8 cellular contexts compared by ENCODE assay signal in genomic region chr12:112939761-112940357, GRCh38. TPM values are rescaled to one million over a fixed set of nuclear protein-coding genes. Genes with fewer than 3 reads are reported as not detected.
DNase-seq lines count a peak whose midpoint lies in the region; ATAC-seq and TF ChIP-seq lines count a peak whose summit lies in the region.

No MANE protein-coding gene starts in this region.

- TF ChIP-seq CTCF in heart right ventricle (IDR thresholded peaks at IDR 0.05): no peak
- no peak for TF ChIP-seq CTCF in right atrium auricular region (IDR thresholded peaks at IDR 0.05)
- TF ChIP-seq CTCF in upper lobe of left lung (IDR thresholded peaks at IDR 0.05): no peak

- H3K9me3 ChIP-seq in heart right ventricle (peaks cover 0 to 5% (median 0%) of the 10 kb centered on the region in 11 donors), right atrium auricular region (no peaks in the 10 kb centered on the region), upper lobe of left lung (no peaks in the 10 kb centered on the region)

- TF ChIP-seq EP300 in upper lobe of left lung (IDR thresholded peaks at IDR 0.05): no peak

- H3K4me3 ChIP-seq in heart right ventricle: peak overlapping the region in 9 of 10 donors; percentile 53 to 88 (median 68)
- peak overlapping the region in 1 of 2 donors; percentile 21 for H3K4me3 ChIP-seq in right atrium auricular region
- H3K4me3 ChIP-seq in upper lobe of left lung: peak overlapping the region in 3 of 4 donors; percentile 65 to 83 (median 68)

- H3K27ac ChIP-seq in heart right ventricle (peak overlapping the region in 3 of 10 donors; percentile 34 to 92 (median 46)), right atrium auricular region (no peak overlapping the region), upper lobe of left lung (peak overlapping the region in 1 of 4 donors; percentile 88)

- no peak for DNase-seq in heart right ventricle
- DNase-seq in right atrium auricular region (ENCODE audit: low spot score): no peak
- DNase-seq in activated T-helper 2 cell treated with anti-CD3 and anti-CD28 coated beads, Interferon-gamma antibody, Interleukin-2, Interleukin-4, amounts not matched to agents 10 μg/mL and 5 μg/mL and 100 μg/mL, durations not matched to agents 14 hours and 24 hours and 36 hours (ENCODE audit: low spot score): peak; percentile 14
- DNase-seq in upper lobe of left lung: no peak
- no peak for DNase-seq in stimulated activated CD4-positive, alpha-beta T cell treated with anti-CD3 and anti-CD28 coated beads, Interleukin-15, amount 100 ng/mL, for 24 hours
- no peak for DNase-seq in SHP77 treated with DMSO at 0.1 percent for 48 hours (lab: John Stamatoyannopoulos, UW)

- peak overlapping the region; percentile 80 for H3K27ac Mint-ChIP-seq in activated T-helper 2 cell treated with anti-CD3 and anti-CD28 coated beads, Interferon-gamma antibody, Interleukin-2, Interleukin-4, amounts not matched to agents 10 μg/mL and 5 μg/mL and 100 μg/mL, durations not matched to agents 14 hours and 24 hours and 36 hours

- H3K36me3 ChIP-seq in heart right ventricle: peaks cover 0 to 40% (median 11%) of the 10 kb centered on the region in 9 donors
- H3K36me3 ChIP-seq in right atrium auricular region: no peaks in the 10 kb centered on the region
- peaks cover 0 to 26% (median 9%) of the 10 kb centered on the region in 4 donors for H3K36me3 ChIP-seq in upper lobe of left lung

- H3K4me1 ChIP-seq in heart right ventricle (peaks cover 4 to 27% (median 14%) of the 10 kb centered on the region in 9 donors), right atrium auricular region (peaks cover 0 to 22% of the 10 kb centered on the region in 2 donors), upper lobe of left lung (peaks cover 17 to 28% (median 20%) of the 10 kb centered on the region in 4 donors)

- no peaks in the 10 kb centered on the region for H3K9me3 Mint-ChIP-seq in activated T-helper 2 cell treated with anti-CD3 and anti-CD28 coated beads, Interferon-gamma antibody, Interleukin-2, Interleukin-4, amounts not matched to agents 10 μg/mL and 5 μg/mL and 100 μg/mL, durations not matched to agents 14 hours and 24 hours and 36 hours

- no peaks in the 10 kb centered on the region for H3K27me3 Mint-ChIP-seq in activated T-helper 2 cell treated with anti-CD3 and anti-CD28 coated beads, Interferon-gamma antibody, Interleukin-2, Interleukin-4, amounts not matched to agents 10 μg/mL and 5 μg/mL and 100 μg/mL, durations not matched to agents 14 hours and 24 hours and 36 hours (ENCODE audit: low read depth)

- no peak for TF ChIP-seq POLR2A in upper lobe of left lung (IDR thresholded peaks at IDR 0.05)

- peaks cover 40% of the 10 kb centered on the region for H3K4me1 Mint-ChIP-seq in activated T-helper 2 cell treated with anti-CD3 and anti-CD28 coated beads, Interferon-gamma antibody, Interleukin-2, Interleukin-4, amounts not matched to agents 10 μg/mL and 5 μg/mL and 100 μg/mL, durations not matched to agents 14 hours and 24 hours and 36 hours (ENCODE audit: low read depth)

- no peak for ATAC-seq in heart right ventricle
- peak; percentile 46 for ATAC-seq in HG03064 (IDR thresholded peaks at IDR 0.05; ENCODE audit: low read depth, unreplicated experiment)
- no peak for ATAC-seq in upper lobe of left lung (ENCODE audit: low FRiP score in 2 of 2)
- no peak for ATAC-seq in HG03442 (IDR thresholded peaks at IDR 0.05; ENCODE audit: unreplicated experiment)

- peaks cover 0 to 6% (median 0%) of the 10 kb centered on the region in 7 donors for H3K27me3 ChIP-seq in heart right ventricle
- H3K27me3 ChIP-seq in right atrium auricular region: no peaks in the 10 kb centered on the region
- no peaks in the 10 kb centered on the region for H3K27me3 ChIP-seq in upper lobe of left lung

- WGBS in heart right ventricle, 2 donors: 41% methylated on average over 7 of the region's 7 CpGs
- WGBS in upper lobe of left lung, 2 donors: 35 to 42% methylated on average over 7 of the region's 7 CpGs

- H3K36me3 Mint-ChIP-seq in activated T-helper 2 cell treated with anti-CD3 and anti-CD28 coated beads, Interferon-gamma antibody, Interleukin-2, Interleukin-4, amounts not matched to agents 10 μg/mL and 5 μg/mL and 100 μg/mL, durations not matched to agents 14 hours and 24 hours and 36 hours (ENCODE audit: low read depth): peaks cover 24% of the 10 kb centered on the region

- intact Hi-C loops in heart right ventricle (cut with DNase I): loop anchor here in 2 of 10 donors (2.0 to 5.0 kb wide), 2 partner anchors 37 to 39 kb away; partner anchors contain the start of gene OAS2 (in 2 of the 2)
- intact Hi-C loops in activated T-helper 2 cell treated with anti-CD3 and anti-CD28 coated beads, Interferon-gamma antibody, Interleukin-2, Interleukin-4, amounts not matched to agents 10 μg/mL and 5 μg/mL and 100 μg/mL, durations not matched to agents 14 hours and 24 hours and 36 hours (cut with micrococcal nuclease): loop anchor here (2.0 kb wide), 1 partner anchor 39 kb away; no protein-coding TSS in a partner anchor

- peak overlapping the region; percentile 80 for H3K4me3 Mint-ChIP-seq in activated T-helper 2 cell treated with anti-CD3 and anti-CD28 coated beads, Interferon-gamma antibody, Interleukin-2, Interleukin-4, amounts not matched to agents 10 μg/mL and 5 μg/mL and 100 μg/mL, durations not matched to agents 14 hours and 24 hours and 36 hours (ENCODE audit: low read depth)

RNA-seq across cellular contexts. Expression of gene OAS3, which starts 1.6 kb away (rescaled TPM):
- total RNA-seq in heart right ventricle: 10 to 100 TPM in 5 of 10 donors, 1 to 10 TPM in 5; 5.9 to 28.0 (median 10.5) TPM
- polyA plus RNA-seq in heart right ventricle: 1 to 10 TPM; 3.0 to 5.2 TPM
- total RNA-seq in right atrium auricular region: 1 to 10 TPM; 2.7 to 5.8 TPM
- total RNA-seq in activated T-helper 2 cell treated with anti-CD3 and anti-CD28 coated beads, Interferon-gamma antibody, Interleukin-2, Interleukin-4, amounts not matched to agents 10 μg/mL and 5 μg/mL and 100 μg/mL, durations not matched to agents 14 hours and 24 hours and 36 hours: 27.2 and 29.6 TPM in 2 replicates
- 10 to 100 TPM; 15.3 to 61.9 (median 28.8) TPM for total RNA-seq in upper lobe of left lung

RNA-seq across cellular contexts. Expression of gene OAS1, which starts 33.1 kb away (rescaled TPM):
- total RNA-seq in heart right ventricle (10 to 100 TPM in 4 of 10 donors, 1 to 10 TPM in 6; 4.1 to 20.3 (median 7.2) TPM), right atrium auricular region (1 to 10 TPM; 4.0 to 8.4 TPM), upper lobe of left lung (10 to 100 TPM; 20.1 to 70.6 (median 44.0) TPM)
- 1 to 10 TPM; 5.4 to 6.5 TPM for polyA plus RNA-seq in heart right ventricle
- total RNA-seq in activated T-helper 2 cell treated with anti-CD3 and anti-CD28 coated beads, Interferon-gamma antibody, Interleukin-2, Interleukin-4, amounts not matched to agents 10 μg/mL and 5 μg/mL and 100 μg/mL, durations not matched to agents 14 hours and 24 hours and 36 hours: 17.7 and 17.8 TPM in 2 replicates

RNA-seq across cellular contexts. Expression of gene OAS2, which starts 38.5 kb away (rescaled TPM):
- total RNA-seq in heart right ventricle (10 to 100 TPM in 4 of 10 donors, 1 to 10 TPM in 6; 5.3 to 24.2 (median 9.4) TPM), right atrium auricular region (1 to 10 TPM; 6.0 to 6.8 TPM), upper lobe of left lung (10 to 100 TPM; 17.2 to 59.7 (median 20.1) TPM)
- polyA plus RNA-seq in heart right ventricle: 1 to 10 TPM; 3.3 to 6.8 TPM
- 86.4 and 88.3 TPM in 2 replicates for total RNA-seq in activated T-helper 2 cell treated with anti-CD3 and anti-CD28 coated beads, Interferon-gamma antibody, Interleukin-2, Interleukin-4, amounts not matched to agents 10 μg/mL and 5 μg/mL and 100 μg/mL, durations not matched to agents 14 hours and 24 hours and 36 hours
